Comparison of ENCODE assay signal across 8 cellular contexts in the genomic region with DNA sequence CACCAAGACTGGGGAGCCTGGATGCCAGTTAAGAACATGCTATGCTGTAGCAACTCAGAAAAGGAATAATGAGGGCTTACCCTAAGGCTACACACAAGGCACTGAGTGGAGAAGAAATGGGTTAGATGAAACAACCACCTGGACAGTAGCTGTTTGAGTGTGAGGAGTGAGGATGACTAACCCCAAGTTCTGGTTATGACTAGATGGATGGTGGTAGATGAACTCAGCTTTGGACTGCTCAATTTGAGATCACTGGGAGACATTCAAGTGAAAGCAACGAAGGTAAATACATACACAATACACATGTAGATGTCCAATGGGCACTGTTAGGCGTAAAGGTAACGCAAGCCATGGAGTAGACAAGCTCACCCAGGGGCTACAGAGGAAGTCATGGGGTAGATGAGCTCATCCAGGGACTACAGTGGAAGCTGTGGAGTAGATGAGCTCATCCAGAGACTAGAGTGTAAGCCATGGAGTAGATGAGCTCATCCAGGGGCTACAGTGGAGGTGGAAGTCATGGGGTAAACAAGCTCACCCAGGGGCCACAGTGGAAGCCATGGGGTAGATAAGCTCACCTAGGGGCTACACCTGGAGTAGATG.
DNase-seq lines count a peak whose midpoint lies in the region; ATAC-seq and TF ChIP-seq lines count a peak whose summit lies in the region.

No MANE protein-coding gene starts in this region.

- H4K5ac ChIP-seq in IMR-90 (ENCODE audit: low read depth, low read length) = no peak overlapping the region

- no peak overlapping the region for H3K9ac ChIP-seq in IMR-90 (ENCODE audit: low read depth, low read length)

- no peak overlapping the region for H4K91ac ChIP-seq in IMR-90 (ENCODE audit: insufficient read depth, low read depth, low read length)

- H3K27me3 Mint-ChIP-seq in activated T-cell treated with anti-CD3 and anti-CD28 coated beads, Interleukin-2, amount 50 U/mL, for 4 hours (ENCODE audit: low read depth) = no peaks in the 10 kb centered on the region

- H3K56ac ChIP-seq in IMR-90 (ENCODE audit: extremely low read depth, insufficient read depth, low read length) = no peak overlapping the region

- CTCF ChIA-PET in IMR-90 (lab: Yijun Ruan, JAX) = interaction anchor here (0.6 to 1.0 kb wide), 4 partner anchors 9 to 361 kb away, joined by 3 to 5 read pairs (median 3); no protein-coding TSS in a partner anchor

- H3K4me3 Mint-ChIP-seq in activated T-cell treated with anti-CD3 and anti-CD28 coated beads, Interleukin-2, amount 50 U/mL, for 4 hours = no peak overlapping the region

- H3K79me1 ChIP-seq in IMR-90 (ENCODE audit: low read depth in 1 of 2, low read length in 2 of 2) = peaks cover 3 to 28% of the 10 kb centered on the region in 2 experiments; a peak in 3 of 4 replicates

- TF ChIP-seq POLR2A in IMR-90 (IDR thresholded peaks at IDR 0.05; ENCODE audit: low read depth, low read length) = no peak

- no peak overlapping the region for H2AFZ ChIP-seq in IMR-90 (replicated peaks; ENCODE audit: low read length, poor library complexity)

- H3K9me1 ChIP-seq in IMR-90 (ENCODE audit: insufficient read depth, low read length) = peaks cover 17% of the 10 kb centered on the region

- no peaks in the 10 kb centered on the region for H3K4me1 Mint-ChIP-seq in activated T-cell treated with anti-CD3 and anti-CD28 coated beads, Interleukin-2, amount 50 U/mL, for 4 hours (ENCODE audit: low read depth)

- H3K14ac ChIP-seq in IMR-90 (replicated peaks; ENCODE audit: low read depth, low read length) = no peak overlapping the region; the same call in 1 of the 2 replicates

- no peaks in the 10 kb centered on the region for H4K20me1 ChIP-seq in IMR-90 (ENCODE audit: insufficient read depth, low read length)

- no TSS peak for BruUV-seq in IMR-90 (replicated peaks; lab: Mats Ljungman, UMichigan)

- POLR2A ChIA-PET in IMR-90 (lab: Charles Lee; ENCODE audit: unreplicated experiment) = no interaction called here

- no peak overlapping the region for H3K23ac ChIP-seq in IMR-90 (ENCODE audit: low read depth, low read length)

- H3K4me1 ChIP-seq in IMR-90 (ENCODE audit: control insufficient read depth, insufficient read depth, low read length) = peaks cover 11% of the 10 kb centered on the region
- H3K4me1 ChIP-seq in right atrium auricular region = no peaks in the 10 kb centered on the region

- H2AK5ac ChIP-seq in IMR-90 (ENCODE audit: low read depth, low read length) = no peak overlapping the region

- H2BK120ac ChIP-seq in IMR-90 (ENCODE audit: low read depth, low read length) = no peak overlapping the region

- no peak overlapping the region for H3K4ac ChIP-seq in IMR-90 (ENCODE audit: low read depth, low read length)

- ATAC-seq in activated T-cell treated with anti-CD3 and anti-CD28 coated beads, Interleukin-2, amount 50 U/mL, for 4 hours = peak; percentile 77 to 80
- ATAC-seq in HG02610 (IDR thresholded peaks at IDR 0.05; ENCODE audit: unreplicated experiment) (peak; percentile 96), IMR-90 (ENCODE audit: low read depth) (peak; percentile 17)

- TF ChIP-seq RAD21 in IMR-90 (IDR thresholded peaks at IDR 0.05; ENCODE audit: low read length) = no peak

- peaks cover 5% of the 10 kb centered on the region; the same call in 1 of the 2 replicates for H3K9me3 ChIP-seq in IMR-90 (ENCODE audit: control insufficient read depth, insufficient read depth, low read length)
- peaks cover 0 to 15% of the 10 kb centered on the region in 2 donors for H3K9me3 ChIP-seq in right atrium auricular region

- H3K27ac ChIP-seq in IMR-90 (ENCODE audit: insufficient read depth, low read length) (no peak overlapping the region), right atrium auricular region (no peak overlapping the region)

- no peak overlapping the region for H2BK15ac ChIP-seq in IMR-90 (ENCODE audit: low read depth, low read length)

- no peak overlapping the region for H3K4me2 ChIP-seq in IMR-90 (ENCODE audit: low read depth, low read length)

- no peak overlapping the region for H2BK20ac ChIP-seq in IMR-90 (ENCODE audit: low read depth, low read length)

- peak overlapping the region; percentile 23 for H2BK5ac ChIP-seq in IMR-90 (ENCODE audit: low read depth, low read length, poor library complexity, severe bottlenecking)

- no peak overlapping the region for H3K18ac ChIP-seq in IMR-90 (ENCODE audit: low read depth, low read length)

- peak overlapping the region; percentile 20 for H2AK9ac ChIP-seq in IMR-90 (replicated peaks; ENCODE audit: low read depth, low read length, poor library complexity)

- DNase-seq in activated T-cell treated with anti-CD3 and anti-CD28 coated beads, Interleukin-2, amount 50 U/mL, for 4 hours = no peak
- DNase-seq in activated T-cell treated with anti-CD3 and anti-CD28 coated beads, Interleukin-2, amount 50 U/mL, for 1 hour = no peak
- DNase-seq in IMR-90 = peak; percentile 56
- DNase-seq in renal cortical epithelial cell (ENCODE audit: low read depth) = peak; percentile 6
- no peak for DNase-seq in DMS79 treated with DMSO at 0.1 percent for 48 hours (lab: John Stamatoyannopoulos, UW)
- DNase-seq in NCI-H1417 treated with DMSO at 0.1 percent for 48 hours (lab: John Stamatoyannopoulos, UW) = no peak
- DNase-seq in right atrium auricular region (ENCODE audit: low spot score) = no peak

- no peak for TF ChIP-seq CTCF in IMR-90 (conservative IDR thresholded peaks at IDR 0.05; ENCODE audit: low read depth, low read length)
- no peak for TF ChIP-seq CTCF in right atrium auricular region (IDR thresholded peaks at IDR 0.05)

- peaks cover 26% of the 10 kb centered on the region for H3K9me3 Mint-ChIP-seq in activated T-cell treated with anti-CD3 and anti-CD28 coated beads, Interleukin-2, amount 50 U/mL, for 4 hours

- H3K36me3 Mint-ChIP-seq in activated T-cell treated with anti-CD3 and anti-CD28 coated beads, Interleukin-2, amount 50 U/mL, for 4 hours (ENCODE audit: insufficient read depth) = peaks cover 27% of the 10 kb centered on the region

- H3K4me3 ChIP-seq in IMR-90 (ENCODE audit: insufficient read depth, low read depth, low read length) (no peak overlapping the region), right atrium auricular region (no peak overlapping the region)

- H3K27me3 ChIP-seq in IMR-90 (ENCODE audit: control insufficient read depth, insufficient read depth, low read length) (no peaks in the 10 kb centered on the region), right atrium auricular region (no peaks in the 10 kb centered on the region)

- H3K36me3 ChIP-seq in IMR-90 (ENCODE audit: control insufficient read depth, insufficient read depth, low read length) (peaks cover 7% of the 10 kb centered on the region), right atrium auricular region (no peaks in the 10 kb centered on the region)

- in situ Hi-C loops in IMR-90 (cut with MboI; ENCODE audit: low sequenced_read_pairs) = no loop called here

- dilution Hi-C loops in IMR-90 (cut with HindIII; ENCODE audit: low sequenced_read_pairs, unreplicated experiment) = no loop called here

- intact Hi-C loops in IMR-90 (cut with micrococcal nuclease) = no loop called here

- H4K8ac ChIP-seq in IMR-90 (ENCODE audit: low read depth in 2 of 2, low read length in 2 of 2) = no peak overlapping the region

- WGBS in IMR-90 (ENCODE audit: extremely low coverage in 2 of 2, insufficient read length in 1 of 2), 2 experiments = no CpG with 5 or more reads among the region's 3 CpGs

TF ChIP-seq in IMR-90, 13 proteins besides CTCF, POLR2A, EP300 and RAD21:
- TF ChIP-seq CEBPB (IDR thresholded peaks at IDR 0.05; ENCODE audit: low read depth, low read length) (no peak), CHD1 (IDR thresholded peaks at IDR 0.05; ENCODE audit: low read depth, low read length) (no peak), RCOR1 (IDR thresholded peaks at IDR 0.05; ENCODE audit: insufficient replicate concordance, low read length) (no peak), FOS (IDR thresholded peaks at IDR 0.05; ENCODE audit: low read depth, low read length) (no peak), NFE2L2 (IDR thresholded peaks at IDR 0.05; ENCODE audit: low read depth, low read length) (no peak), SMC3 (IDR thresholded peaks at IDR 0.05; ENCODE audit: low read depth, low read length) (no peak), RFX5 (IDR thresholded peaks at IDR 0.05; ENCODE audit: low read depth, low read length) (no peak), BHLHE40 (IDR thresholded peaks at IDR 0.05; ENCODE audit: low read depth, low read length) (no peak), MXI1 (IDR thresholded peaks at IDR 0.05; ENCODE audit: borderline replicate concordance, low read depth, low read length) (no peak), MAZ (IDR thresholded peaks at IDR 0.05; ENCODE audit: borderline replicate concordance, low read depth, low read length) (no peak)
- TF ChIP-seq, protein P1, sequence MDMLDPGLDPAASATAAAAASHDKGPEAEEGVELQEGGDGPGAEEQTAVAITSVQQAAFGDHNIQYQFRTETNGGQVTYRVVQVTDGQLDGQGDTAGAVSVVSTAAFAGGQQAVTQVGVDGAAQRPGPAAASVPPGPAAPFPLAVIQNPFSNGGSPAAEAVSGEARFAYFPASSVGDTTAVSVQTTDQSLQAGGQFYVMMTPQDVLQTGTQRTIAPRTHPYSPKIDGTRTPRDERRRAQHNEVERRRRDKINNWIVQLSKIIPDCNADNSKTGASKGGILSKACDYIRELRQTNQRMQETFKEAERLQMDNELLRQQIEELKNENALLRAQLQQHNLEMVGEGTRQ (IDR thresholded peaks at IDR 0.05; ENCODE audit: low read depth, low read length) = no peak
- TF ChIP-seq, protein P2, sequence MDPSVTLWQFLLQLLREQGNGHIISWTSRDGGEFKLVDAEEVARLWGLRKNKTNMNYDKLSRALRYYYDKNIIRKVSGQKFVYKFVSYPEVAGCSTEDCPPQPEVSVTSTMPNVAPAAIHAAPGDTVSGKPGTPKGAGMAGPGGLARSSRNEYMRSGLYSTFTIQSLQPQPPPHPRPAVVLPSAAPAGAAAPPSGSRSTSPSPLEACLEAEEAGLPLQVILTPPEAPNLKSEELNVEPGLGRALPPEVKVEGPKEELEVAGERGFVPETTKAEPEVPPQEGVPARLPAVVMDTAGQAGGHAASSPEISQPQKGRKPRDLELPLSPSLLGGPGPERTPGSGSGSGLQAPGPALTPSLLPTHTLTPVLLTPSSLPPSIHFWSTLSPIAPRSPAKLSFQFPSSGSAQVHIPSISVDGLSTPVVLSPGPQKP (IDR thresholded peaks at IDR 0.05; ENCODE audit: borderline replicate concordance, low read depth, low read length) = no peak

Comparison
In these comparisons a context has a peak if more than half of its experiments do, and no peak if none do; other contexts are left out.
1. ATAC-seq: peak in every context shown above with its lines; median percentile 96 in HG02610; 78 in activated T-cell treated with anti-CD3 and anti-CD28 coated beads, Interleukin-2, amount 50 U/mL, for 4 hours; 17 in IMR-90.
2. DNase-seq: peak in IMR-90 (single experiment) and renal cortical epithelial cell (single experiment); none in activated T-cell treated with anti-CD3 and anti-CD28 coated beads, Interleukin-2, amount 50 U/mL, for 4 hours (single experiment), activated T-cell treated with anti-CD3 and anti-CD28 coated beads, Interleukin-2, amount 50 U/mL, for 1 hour (single experiment), DMS79 treated with DMSO at 0.1 percent for 48 hours (single experiment), NCI-H1417 treated with DMSO at 0.1 percent for 48 hours (single experiment) and right atrium auricular region (single experiment).